Comparison of ENCODE assay signal across 8 cellular contexts in the genomic region with DNA sequence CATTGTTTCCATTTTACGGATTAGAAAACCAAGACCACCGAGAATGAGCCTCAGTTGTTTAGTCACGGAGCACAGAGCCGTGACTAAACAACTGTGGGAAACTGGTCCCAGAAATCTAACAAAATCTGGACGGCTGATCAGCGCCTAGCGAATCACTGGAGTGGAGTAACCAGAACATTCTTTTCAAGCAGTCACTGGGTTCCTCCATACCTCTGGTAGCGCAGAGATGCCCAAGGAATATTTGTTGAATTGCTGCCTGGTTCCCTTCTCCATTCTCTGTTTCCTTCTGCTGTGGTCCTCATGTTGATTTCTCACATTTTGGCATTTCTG.
A peak's percentile ranks its signal among the peaks of the same experiment; 100 is the strongest.
DNase-seq lines count a peak whose midpoint lies in the region; ATAC-seq, FAIRE-seq and TF ChIP-seq lines count a peak whose summit lies in the region.

No MANE protein-coding gene starts in this region.

- no peak for TF ChIP-seq RAD21 in A549 (conservative IDR thresholded peaks at IDR 0.05 in 1 of 2, IDR thresholded peaks at IDR 0.05 in 1 of 2)

- no peak for TF ChIP-seq EP300 in A549 (IDR thresholded peaks at IDR 0.05)

- H3K4me3 Mint-ChIP-seq in HFFc6 = peak overlapping the region; percentile 90

- H3K18ac ChIP-seq in mesendoderm (ENCODE audit: low read length) = no peak overlapping the region

- H4K20me1 ChIP-seq in mammary epithelial cell (ENCODE audit: insufficient read depth, low read length) = no peaks in the 10 kb centered on the region

- no peak overlapping the region for H2BK15ac ChIP-seq in mesendoderm (replicated peaks; ENCODE audit: low read depth)

- no peak overlapping the region for H2BK120ac ChIP-seq in mesendoderm (ENCODE audit: low read depth, low read length)

- DNase-seq in A549 (ENCODE audit: low read depth in 1 of 2, low spot score in 1 of 2) (no peak), HFFc6 (peak; percentile 29), mammary epithelial cell (no peak), mesendoderm (no peak), NCI-H1436 (lab: John Stamatoyannopoulos, UW) (no peak), OCI-M1 (lab: John Stamatoyannopoulos, UW) (no peak), GM13977 (ENCODE audit: low spot score) (no peak), NCI-H1694 (lab: John Stamatoyannopoulos, UW) (no peak)

- no TSS peak for BruUV-seq in mammary epithelial cell (replicated peaks; lab: Mats Ljungman, UMichigan)

- H3K4me1 ChIP-seq in A549 = peaks cover 30% of the 10 kb centered on the region
- peaks cover 21% of the 10 kb centered on the region for H3K4me1 ChIP-seq in mammary epithelial cell (ENCODE audit: insufficient read depth, low read length)
- H3K4me1 ChIP-seq in mesendoderm (ENCODE audit: control insufficient read depth, low read depth, low read length) = peaks cover 3% of the 10 kb centered on the region

- WGBS in A549 (ENCODE audit: missing lambda C conversion rate) = 12% methylated on average over 8 of the region's 8 CpGs
- 11% methylated on average over 8 of the region's 8 CpGs for WGBS in mammary epithelial cell (ENCODE audit: low coverage, missing lambda C conversion rate)
- no CpG with 5 or more reads among the region's 8 CpGs for WGBS in mesendoderm (ENCODE audit: extremely low coverage, insufficient coverage, low lambda C conversion rate)

- peak overlapping the region; percentile 94 for H3K4me2 ChIP-seq in A549
- H3K4me2 ChIP-seq in mammary epithelial cell (ENCODE audit: insufficient read depth, low read depth, low read length) = peak overlapping the region; percentile 94
- H3K4me2 ChIP-seq in mesendoderm (ENCODE audit: low read length) = peak overlapping the region; percentile 67

- H2BK5ac ChIP-seq in mesendoderm (ENCODE audit: low read length) = no peak overlapping the region

- CTCF ChIA-PET in A549 (lab: Yijun Ruan, JAX) = no interaction called here
- CTCF ChIA-PET in mammary epithelial cell (lab: Charles Lee; ENCODE audit: low non-redundant PET) = no interaction called here

- POLR2A ChIA-PET in A549 (lab: Yijun Ruan, JAX) = interaction anchor here (0.6 to 1.0 kb wide), 2 partner anchors 99 to 113 kb away, joined by 3 read pairs; no protein-coding TSS in a partner anchor

- H3K23ac ChIP-seq in mesendoderm (ENCODE audit: low read length) = no peak overlapping the region

- peak overlapping the region; percentile 67 for H3K4me3 ChIP-seq in A549
- peak overlapping the region; percentile 78 to 89 (median 84) for H3K4me3 ChIP-seq in mammary epithelial cell (replicated peaks in 1 of 3; ENCODE audit: insufficient read depth in 1 of 3, low read depth in 2 of 3, low read length in 3 of 3)
- peak overlapping the region; percentile 75 for H3K4me3 ChIP-seq in mesendoderm (ENCODE audit: low read length)

- peak overlapping the region; percentile 88 for H3K9ac ChIP-seq in mammary epithelial cell (ENCODE audit: insufficient read depth, low read length)
- H3K9ac ChIP-seq in mesendoderm (ENCODE audit: low read length) = peak overlapping the region; percentile 63

- no peaks in the 10 kb centered on the region for H3K36me3 Mint-ChIP-seq in HFFc6 (ENCODE audit: low read depth)

- in situ Hi-C loops in mammary epithelial cell (cut with MboI; ENCODE audit: low sequenced_read_pairs in 2 of 2) (loop anchor here in 1 of 2 donors (5.0 to 10.0 kb wide), 2 partner anchors 70 to 193 kb away; partner anchors contain the start of gene ZSCAN12), GM13977 (cut with MboI; ENCODE audit: low pct_unique_long_range_greater_than_20kb, low sequenced_read_pairs, unreplicated experiment) (no loop called here)

- TF ChIP-seq CTCF in A549 (IDR thresholded peaks at IDR 0.05) (no peak), HFFc6 (IDR thresholded peaks at IDR 0.05) (no peak), mammary epithelial cell (conservative IDR thresholded peaks at IDR 0.05 in 1 of 2, IDR thresholded peaks at IDR 0.05 in 1 of 2; ENCODE audit: extremely low read depth in 1 of 2, insufficient read depth in 1 of 2, low read depth in 1 of 2, low read length in 2 of 2) (no peak), GM13977 (IDR thresholded peaks at IDR 0.05; ENCODE audit: extremely low read depth, insufficient read depth, missing control alignments) (no peak)

- H3K4ac ChIP-seq in mesendoderm (ENCODE audit: low read depth, low read length) = no peak overlapping the region

- peaks cover 5% of the 10 kb centered on the region for H3K27me3 Mint-ChIP-seq in HFFc6 (ENCODE audit: insufficient read depth)

- H3K27me3 ChIP-seq in mammary epithelial cell (ENCODE audit: insufficient read depth, low read length) = no peaks in the 10 kb centered on the region
- no peaks in the 10 kb centered on the region for H3K27me3 ChIP-seq in mesendoderm (ENCODE audit: insufficient read depth, low read length, poor library complexity)

- peak overlapping the region; percentile 99 for H2AFZ ChIP-seq in mammary epithelial cell (ENCODE audit: low read depth, low read length)

- dilution Hi-C loops in mammary epithelial cell (cut with HindIII; ENCODE audit: low sequenced_read_pairs) = no loop called here

- no peaks in the 10 kb centered on the region for H3K79me1 ChIP-seq in mesendoderm (ENCODE audit: low read length)

- H3K27ac Mint-ChIP-seq in HFFc6 = peak overlapping the region; percentile 81

- H2AK5ac ChIP-seq in mesendoderm (ENCODE audit: low read length) = no peak overlapping the region

- intact Hi-C loops in mammary epithelial cell (cut with micrococcal nuclease) = loop anchor here (1.0 to 10.0 kb wide), 7 partner anchors 10 to 363 kb away; partner anchors contain the start of genes ZKSCAN4, ZSCAN12 and ZSCAN9

- H3K9me3 ChIP-seq in A549 (no peaks in the 10 kb centered on the region), mammary epithelial cell (replicated peaks; ENCODE audit: insufficient read depth, low read length) (no peaks in the 10 kb centered on the region)

- peak overlapping the region; percentile 82 to 89 for H3K27ac ChIP-seq in A549
- peak overlapping the region; percentile 76 for H3K27ac ChIP-seq in mammary epithelial cell (ENCODE audit: insufficient read depth, low read depth, low read length)
- H3K27ac ChIP-seq in mesendoderm (ENCODE audit: low read depth, low read length) = no peak overlapping the region

- no peaks in the 10 kb centered on the region for H3K36me3 ChIP-seq in mammary epithelial cell (ENCODE audit: insufficient read depth, low read length)
- no peaks in the 10 kb centered on the region for H3K36me3 ChIP-seq in mesendoderm (ENCODE audit: control insufficient read depth, insufficient read depth, low read length)

- H4K5ac ChIP-seq in mesendoderm (ENCODE audit: low read length) = no peak overlapping the region

- H3K79me2 ChIP-seq in mammary epithelial cell (ENCODE audit: insufficient read depth, low read length) = peaks cover 8% of the 10 kb centered on the region
- no peaks in the 10 kb centered on the region for H3K79me2 ChIP-seq in mesendoderm (ENCODE audit: control insufficient read depth, insufficient read depth, low read length)

- no peaks in the 10 kb centered on the region for H3K9me3 Mint-ChIP-seq in HFFc6

- TF ChIP-seq POLR2A in A549 (IDR thresholded peaks at IDR 0.05; ENCODE audit: low read length) = no peak

- no peak overlapping the region for H4K8ac ChIP-seq in mesendoderm (ENCODE audit: low read depth, low read length)

- peaks cover 50% of the 10 kb centered on the region for H3K4me1 Mint-ChIP-seq in HFFc6 (ENCODE audit: low read depth)

- no peak for FAIRE-seq in A549 (lab: Jason Lieb, UNC)

- ATAC-seq in A549 = no peak

- H3K56ac ChIP-seq in mesendoderm (ENCODE audit: low read length) = peak overlapping the region; percentile 86

TF ChIP-seq in A549, 52 proteins besides CTCF, POLR2A, EP300 and RAD21:
- TF ChIP-seq ZFP36 (IDR thresholded peaks at IDR 0.05; ENCODE audit: borderline replicate concordance, partially characterized antibody) (no peak), TP53 (CRISPR knock-in tag; IDR thresholded peaks at IDR 0.05) (no peak), FOXS1 (CRISPR knock-in tag; IDR thresholded peaks at IDR 0.05) (no peak), POLR2AphosphoS2 (conservative IDR thresholded peaks at IDR 0.05; ENCODE audit: low read length) (no peak), JUNB (IDR thresholded peaks at IDR 0.05) (no peak), BHLHE40 (IDR thresholded peaks at IDR 0.05; ENCODE audit: low read depth, low read length) (no peak), KDM1A (IDR thresholded peaks at IDR 0.05; ENCODE audit: low read depth) (no peak; the same call in 1 of the 2 replicates)
